Comparison of ENCODE assay signal across 8 cellular contexts in genomic region chr3:126355777-126356372, GRCh38. TPM values are rescaled to one million over a fixed set of nuclear protein-coding genes. Genes with fewer than 3 reads are reported as not detected.
A peak's percentile ranks its signal among the peaks of the same experiment; 100 is the strongest.
DNase-seq lines count a peak whose midpoint lies in the region; ATAC-seq and TF ChIP-seq lines count a peak whose summit lies in the region.

No MANE protein-coding gene starts in this region.

- TF ChIP-seq CTCF in Panc1 (IDR thresholded peaks at IDR 0.05) (no peak), spleen (IDR thresholded peaks at IDR 0.05 in 8 of 11, conservative IDR thresholded peaks at IDR 0.05 in 3 of 11) (no peak)

- in situ Hi-C loops in Panc1 (cut with HindIII; ENCODE audit: low pct_unique_long_range_greater_than_20kb, low sequenced_read_pairs), result no loop called here

- H3K27ac ChIP-seq in Panc1 (ENCODE audit: low read length), result no peak overlapping the region
- H3K27ac ChIP-seq in spleen, result peak overlapping the region in 5 of 8 donors; percentile 44 to 81 (median 76)

- no peak for TF ChIP-seq POLR2A in spleen (IDR thresholded peaks at IDR 0.05)

- POLR2A ChIA-PET in Panc1 (lab: Charles Lee), result no interaction called here

- no peaks in the 10 kb centered on the region for H3K36me3 Mint-ChIP-seq in dendritic cell treated with granulocyte-macrophage colony-stimulating factor and Interleukin-4, amounts not matched to agents 40 ng/mL and 50 ng/mL, for 4 days (ENCODE audit: low read depth)

- H3K9me3 ChIP-seq in Panc1 (ENCODE audit: control insufficient read depth, insufficient read depth, low read depth, low read length), result no peaks in the 10 kb centered on the region
- H3K9me3 ChIP-seq in spleen, result no peaks in the 10 kb centered on the region

- H3K4me1 Mint-ChIP-seq in dendritic cell treated with granulocyte-macrophage colony-stimulating factor and Interleukin-4, amounts not matched to agents 40 ng/mL and 50 ng/mL, for 4 days (ENCODE audit: low read depth), result peaks cover 16% of the 10 kb centered on the region

- BruUV-seq in Panc1 (replicated peaks; lab: Mats Ljungman, UMichigan), result no TSS peak

- H3K4me1 ChIP-seq in Panc1 (ENCODE audit: control insufficient read depth, insufficient read depth, low read length) (peaks cover 13% of the 10 kb centered on the region), spleen (peaks cover 0 to 40% (median 36%) of the 10 kb centered on the region in 6 donors)

- H3K27me3 Mint-ChIP-seq in dendritic cell treated with granulocyte-macrophage colony-stimulating factor and Interleukin-4, amounts not matched to agents 40 ng/mL and 50 ng/mL, for 4 days, result peaks cover 65% of the 10 kb centered on the region

- H3K27me3 ChIP-seq in Panc1 (ENCODE audit: control insufficient read depth, insufficient read depth, low read length), result peaks cover 23% of the 10 kb centered on the region
- peaks cover 0 to 63% (median 21%) of the 10 kb centered on the region in 7 donors for H3K27me3 ChIP-seq in spleen (replicated peaks in 1 of 7)

- 4 to 7% (median 5%) methylated on average over 19 to 32 of the region's 32 CpGs for WGBS in spleen, 5 donors

- H3K4me3 ChIP-seq in Panc1 (ENCODE audit: low read depth in 2 of 2, low read length in 2 of 2) (peak overlapping the region; percentile 20 to 44), spleen (peak overlapping the region; percentile 55 to 84 (median 60))

- DNase-seq in activated CD4-positive, alpha-beta T cell treated with anti-CD3 and anti-CD28 coated beads, Interleukin-2, amount 50 U/mL, for 1 hour, result peak; percentile 8
- DNase-seq in activated CD4-positive, alpha-beta T cell treated with anti-CD3 and anti-CD28 coated beads for 48 hours, result no peak
- DNase-seq in Panc1 (ENCODE audit: low read depth, low spot score) (no peak), left colon (peak; percentile 77 to 93), spleen (peak; percentile 90)

- H3K36me3 ChIP-seq in Panc1 (ENCODE audit: control insufficient read depth, insufficient read depth, low read length) (no peaks in the 10 kb centered on the region; the same call in 1 of the 2 replicates), spleen (peaks cover 0 to 10% (median 0%) of the 10 kb centered on the region in 6 donors)

- CTCF ChIA-PET in Panc1 (lab: Charles Lee), result no interaction called here

- intact Hi-C loops in Panc1 (cut with micrococcal nuclease; ENCODE audit: unreplicated experiment), result no loop called here
- intact Hi-C loops in dendritic cell treated with granulocyte-macrophage colony-stimulating factor and Interleukin-4, amounts not matched to agents 40 ng/mL and 50 ng/mL, for 4 days (cut with micrococcal nuclease), result loop anchor here (10.0 kb wide), 1 partner anchor 119 kb away; the partner anchor contains the start of gene ZXDC
- intact Hi-C loops in left colon (cut with DNase I, micrococcal nuclease), result no loop called here
- intact Hi-C loops in spleen (cut with DNase I; ENCODE audit: low total_unique reads), result no loop called here

- ATAC-seq in Panc1, result peak; percentile 42
- peak; percentile 54 for ATAC-seq in left colon
- ATAC-seq in HG03432 (IDR thresholded peaks at IDR 0.05; ENCODE audit: unreplicated experiment), result no peak
- no peak for ATAC-seq in HG02840 (IDR thresholded peaks at IDR 0.05; ENCODE audit: low FRiP score, unreplicated experiment)

- no peaks in the 10 kb centered on the region for H3K9me3 Mint-ChIP-seq in dendritic cell treated with granulocyte-macrophage colony-stimulating factor and Interleukin-4, amounts not matched to agents 40 ng/mL and 50 ng/mL, for 4 days

- peak overlapping the region; percentile 34 for H3K27ac Mint-ChIP-seq in dendritic cell treated with granulocyte-macrophage colony-stimulating factor and Interleukin-4, amounts not matched to agents 40 ng/mL and 50 ng/mL, for 4 days

- H3K4me3 Mint-ChIP-seq in dendritic cell treated with granulocyte-macrophage colony-stimulating factor and Interleukin-4, amounts not matched to agents 40 ng/mL and 50 ng/mL, for 4 days, result peak overlapping the region; percentile 68

RNA-seq across cellular contexts. Expression of gene KLF15, which starts 1.3 kb away (rescaled TPM):
- total RNA-seq in Panc1 (2021; ENCODE audit: unreplicated experiment), result 0.10 TPM
- not detected for polyA plus RNA-seq in Panc1 (2012; ENCODE audit: insufficient read length)
- total RNA-seq in left colon, result 1 to 10 TPM; 1.6 TPM
- total RNA-seq in spleen, result 1 to 10 TPM in 6 of 7 donors, under 1 TPM in 1; 0.57 to 9.5 (median 4.8) TPM
- polyA plus RNA-seq in spleen, result 1 to 10 TPM in 2 of 3 donors, under 1 TPM in 1; 0.63 to 3.1 (median 2.4) TPM

RNA-seq across cellular contexts. Expression of gene CFAP100, which starts 38.8 kb away (rescaled TPM):
- total RNA-seq in Panc1 (2021; ENCODE audit: unreplicated experiment) (not detected), left colon (not detected), spleen (not detected)
- not detected for polyA plus RNA-seq in Panc1 (2012; ENCODE audit: insufficient read length)
- polyA plus RNA-seq in spleen, result not detected

Comparison
In these comparisons a context has a peak if more than half of its experiments do, and no peak if none do; other contexts are left out.
1. DNase-seq: peak in activated CD4-positive, alpha-beta T cell treated with anti-CD3 and anti-CD28 coated beads, Interleukin-2, amount 50 U/mL, for 1 hour (single experiment), left colon (2 of 2) and spleen (single experiment); none in activated CD4-positive, alpha-beta T cell treated with anti-CD3 and anti-CD28 coated beads for 48 hours (single experiment) and Panc1 (single experiment).
2. ATAC-seq: peak in Panc1 (single experiment) and left colon (single experiment); none in HG03432 (single experiment) and HG02840 (single experiment).